8 cellular contexts compared by ENCODE assay signal in genomic region chr4:173575482-173576152, GRCh38. TPM values are rescaled to one million over a fixed set of nuclear protein-coding genes. Genes with fewer than 3 reads are reported as not detected.
"Had no signal": no experiment of that assay in that cellular context is flagged by ENCODE, and none has a peak within 500 bp of the region (broad histone marks: within the 10 kb centered on the region; RNA-seq: fewer than 3 reads in every experiment).

No MANE protein-coding gene starts in this region.

- H3K4me3 ChIP-seq: GM23338 had no signal

- ATAC-seq: GM23338 had no signal

- FAIRE-seq: H1, H54, HTR-8/SVneo had no signal

- H3K4me2 ChIP-seq: GM23338 had no signal

- DNase-seq: H9, HCEC 1CT had no signal

- H2AFZ ChIP-seq: GM23338 had no signal

RNA-seq across cellular contexts. Expression of gene HAND2, which starts 45.6 kb away (rescaled TPM):
- total RNA-seq: GM23338, H1, H9, HT-29 had no signal
- polyA plus RNA-seq: IgD-negative memory B cell had no signal
